In genomic region chr6:116512155-116512559, GRCh38 we compare ENCODE assay signal across 10 cellular contexts. TPM values are rescaled to one million over a fixed set of nuclear protein-coding genes. Genes with fewer than 3 reads are reported as not detected.
A peak's percentile ranks its signal among the peaks of the same experiment; 100 is the strongest.
DNase-seq lines count a peak whose midpoint lies in the region; ATAC-seq, FAIRE-seq and TF ChIP-seq lines count a peak whose summit lies in the region.
"Had no signal": no experiment of that assay in that cellular context is flagged by ENCODE, and none has a peak within 500 bp of the region (broad histone marks: within the 10 kb centered on the region; RNA-seq: fewer than 3 reads in every experiment).

No MANE protein-coding gene starts in this region.

- H3K27ac ChIP-seq in A549 (0 out of 6 replicates have a peak overlapping the region, but pooled peaks of 1 of the 2 experiments have one; percentile 51), liver (ENCODE audit: low read depth in 1 of 2, low read length in 2 of 2) (peak overlapping the region; percentile 51 to 59), OCI-LY7 (ENCODE audit: low read depth, low read length, poor library complexity, severe bottlenecking) (no peak overlapping the region)
- no peak overlapping the region for H3K27ac ChIP-seq in CD4-positive, alpha-beta memory T cell (ENCODE audit: low read depth, low read length)
- H3K27ac ChIP-seq: BLaER1 had no signal

- H3K4me1 Mint-ChIP-seq in CD4-positive, alpha-beta memory T cell: no peaks in the 10 kb centered on the region

- DNase-seq in A549 (ENCODE audit: low read depth in 1 of 2, low spot score in 1 of 2) (no peak), RPMI7951 (ENCODE audit: low read depth) (peak; percentile 37), NCI-H1436 treated with DMSO at 0.1 percent for 48 hours (lab: John Stamatoyannopoulos, UW) (no peak), OCI-LY7 (ENCODE audit: low spot score) (no peak)
- no peak for DNase-seq in stimulated activated CD4-positive, alpha-beta T cell treated with anti-CD3 and anti-CD28 coated beads, Interleukin-12 subunit alpha, Interleukin-12 subunit beta, amount 100 ng/mL, for 4 hours
- DNase-seq in CD4-positive, alpha-beta memory T cell: no peak

- no peak overlapping the region for H3K4me3 Mint-ChIP-seq in CD4-positive, alpha-beta memory T cell

- H3K9me3 ChIP-seq in A549 (peaks cover 4% of the 10 kb centered on the region; the same call in 1 of the 3 replicates), liver (ENCODE audit: control insufficient read depth in 4 of 4, low read length in 3 of 4) (peaks cover 0 to 4% (median under 1%) of the 10 kb centered on the region in 4 donors), OCI-LY7 (ENCODE audit: low read length) (no peaks in the 10 kb centered on the region)
- no peaks in the 10 kb centered on the region for H3K9me3 ChIP-seq in CD4-positive, alpha-beta memory T cell (ENCODE audit: control insufficient read depth in 1 of 2, low read length in 2 of 2)

- H3K36me3 ChIP-seq in liver (ENCODE audit: control insufficient read depth in 4 of 4, insufficient read depth in 3 of 4, low read depth in 1 of 4, low read length in 3 of 4) (no peaks in the 10 kb centered on the region), OCI-LY7 (ENCODE audit: insufficient read depth, low read length) (no peaks in the 10 kb centered on the region)
- H3K36me3 ChIP-seq in CD4-positive, alpha-beta memory T cell (ENCODE audit: insufficient read depth, low read length): no peaks in the 10 kb centered on the region
- H3K36me3 ChIP-seq: BLaER1 had no signal

- TF ChIP-seq CTCF in A549 (IDR thresholded peaks at IDR 0.05) (no peak), liver (IDR thresholded peaks at IDR 0.05; ENCODE audit: low read depth, low read length, missing input control) (no peak), OCI-LY7 (conservative IDR thresholded peaks at IDR 0.05; ENCODE audit: low read length) (no peak)

- peaks cover 2 to 6% of the 10 kb centered on the region in 2 donors for H3K27me3 Mint-ChIP-seq in CD4-positive, alpha-beta memory T cell

- no peak overlapping the region for H3K9ac ChIP-seq in liver (ENCODE audit: low read depth in 1 of 2, low read length in 2 of 2)
- H3K9ac ChIP-seq: BLaER1 had no signal

- H3K4me1 ChIP-seq in A549 (no peaks in the 10 kb centered on the region), liver (ENCODE audit: control insufficient read depth in 4 of 4, insufficient read depth in 4 of 4, low read length in 3 of 4) (no peaks in the 10 kb centered on the region), OCI-LY7 (ENCODE audit: insufficient read depth, low read length, poor library complexity, severe bottlenecking) (no peaks in the 10 kb centered on the region)
- no peaks in the 10 kb centered on the region for H3K4me1 ChIP-seq in CD4-positive, alpha-beta memory T cell (ENCODE audit: insufficient read depth, low read length)
- H3K4me1 ChIP-seq: BLaER1 had no signal

- TF ChIP-seq EP300 in A549 (IDR thresholded peaks at IDR 0.05): no peak

- H3K27me3 ChIP-seq in liver (ENCODE audit: control insufficient read depth in 4 of 4, insufficient read depth in 4 of 4, low read length in 3 of 4): no peaks in the 10 kb centered on the region
- H3K27me3 ChIP-seq in CD4-positive, alpha-beta memory T cell (ENCODE audit: insufficient read depth, low read length): no peaks in the 10 kb centered on the region
- H3K27me3 ChIP-seq: BLaER1 had no signal

- peak overlapping the region in 1 of 7 donors; percentile 18 for H3K27ac Mint-ChIP-seq in CD4-positive, alpha-beta memory T cell

- H3K4me2 ChIP-seq in A549 (0 out of 3 replicates have a peak overlapping the region, but pooled peaks have one; percentile 26), OCI-LY7 (ENCODE audit: low read length) (no peak overlapping the region)
- H3K4me2 ChIP-seq: BLaER1 had no signal

- H3K79me2 ChIP-seq in OCI-LY7 (ENCODE audit: insufficient read depth, low read depth, low read length): no peaks in the 10 kb centered on the region

- no peaks in the 10 kb centered on the region for H4K20me1 ChIP-seq in OCI-LY7 (ENCODE audit: insufficient read depth, low read length)
- H4K20me1 ChIP-seq: BLaER1 had no signal

- ATAC-seq in A549 (0 out of 6 replicates have a peak, but pooled peaks of 1 of the 2 experiments have one; percentile 16), GM21723 (IDR thresholded peaks at IDR 0.05; ENCODE audit: unreplicated experiment) (peak; percentile 81)

- H3K4me3 ChIP-seq in A549 (no peak overlapping the region), liver (ENCODE audit: low read depth in 1 of 3, low read length in 3 of 3) (peak overlapping the region in 2 of 3 donors; percentile 20 to 21), OCI-LY7 (ENCODE audit: low read depth, low read length, poor library complexity, severe bottlenecking) (no peak overlapping the region)
- H3K4me3 ChIP-seq in CD4-positive, alpha-beta memory T cell (ENCODE audit: low read length in 2 of 2): no peak overlapping the region
- H3K4me3 ChIP-seq: BLaER1 had no signal

- 69% methylated on average over 4 of the region's 4 CpGs for WGBS in A549 (ENCODE audit: missing lambda C conversion rate)
- 66% methylated on average over 4 of the region's 4 CpGs for WGBS in liver

- no peak overlapping the region for H2AFZ ChIP-seq in OCI-LY7 (ENCODE audit: low read length)

- H3K9me2 ChIP-seq in OCI-LY7 (ENCODE audit: insufficient read depth, low read length): no peaks in the 10 kb centered on the region

- FAIRE-seq in A549 (lab: Jason Lieb, UNC): no peak
- FAIRE-seq: islet of Langerhans had no signal

- POLR2A ChIA-PET in A549 (lab: Yijun Ruan, JAX): interaction anchor here (1.1 to 1.4 kb wide), 2 partner anchors 46 to 233 kb away, joined by 3 to 5 read pairs; partner anchors contain the start of gene TSPYL1
- POLR2A ChIA-PET in CD4-positive, alpha-beta memory T cell (lab: Charles Lee; ENCODE audit: partially characterized antibody): no interaction called here
- POLR2A ChIA-PET in OCI-LY7 (lab: Charles Lee): interaction anchor here (0.6 to 2.1 kb wide), 3 partner anchors 10 to 323 kb away, joined by 3 to 8 read pairs (median 6); no protein-coding TSS in a partner anchor

- BruUV-seq in OCI-LY7 (replicated peaks; lab: Mats Ljungman, UMichigan): no TSS peak

- intact Hi-C loops in CD4-positive, alpha-beta memory T cell (cut with micrococcal nuclease): no loop called here
- intact Hi-C loops in OCI-LY7 (cut with micrococcal nuclease; ENCODE audit: unreplicated experiment): no loop called here

- H3K9me3 Mint-ChIP-seq in CD4-positive, alpha-beta memory T cell: peaks cover 0 to 10% (median 6%) of the 10 kb centered on the region in 8 donors

- no peaks in the 10 kb centered on the region for H3K36me3 Mint-ChIP-seq in CD4-positive, alpha-beta memory T cell

- TF ChIP-seq POLR2A in A549 (IDR thresholded peaks at IDR 0.05; ENCODE audit: low read length): no peak

- CTCF ChIA-PET in A549 (lab: Yijun Ruan, JAX): interaction anchor here (1.2 to 3.1 kb wide), 8 partner anchors 8 to 244 kb away, joined by 3 to 12 read pairs (median 6); partner anchors contain the start of gene CALHM6
- CTCF ChIA-PET in CD4-positive, alpha-beta memory T cell (lab: Charles Lee; ENCODE audit: partially characterized antibody): interaction anchor here (0.7 to 6.4 kb wide), 4 partner anchors 18 to 224 kb away, joined by 3 to 34 read pairs (median 4); no protein-coding TSS in a partner anchor
- CTCF ChIA-PET in OCI-LY7 (lab: Charles Lee; ENCODE audit: unreplicated experiment): no interaction called here

- TF ChIP-seq RAD21 in A549 (conservative IDR thresholded peaks at IDR 0.05 in 1 of 2, IDR thresholded peaks at IDR 0.05 in 1 of 2) (no peak), liver (IDR thresholded peaks at IDR 0.05) (no peak)

RNA-seq across cellular contexts. Expression of gene CALHM5, which starts 0.7 kb away (rescaled TPM):
- 0.09 and 0.11 TPM in 2 replicates for polyA plus RNA-seq in A549 (2011; rRNA removed)
- 0.03 and 0.04 TPM in 2 replicates for polyA plus RNA-seq in A549 (2012; cell fraction: cytosol; rRNA removed)
- 0.01 and 0.04 TPM in 2 replicates for polyA plus RNA-seq in A549 (2012; cell fraction: nucleus; rRNA removed)
- 0.08 to 0.12 TPM (median 0.09 TPM) in 3 replicates for polyA plus RNA-seq in A549 (2017; fragmentation: RNase III; extraction: RNeasy Plus Mini Kit Qiagen cat#74134 plus additional on column Dnase treatment)
- polyA minus RNA-seq in A549 (2011; rRNA and poly(A)+ RNA removed): 0.04 and 0.19 TPM in 2 replicates
- 4.1 and 4.7 TPM in 2 replicates for total RNA-seq in RPMI7951 (2014; rRNA removed; shearing (Covaris generic))
- total RNA-seq in liver: under 1 TPM; 0.47 to 0.59 TPM
- under 1 TPM; 0.07 to 0.44 TPM for polyA plus RNA-seq in liver
- not detected for total RNA-seq in CD4-positive, alpha-beta memory T cell
- not detected for polyA plus RNA-seq in CD4-positive, alpha-beta memory T cell
- total RNA-seq in OCI-LY7 (2014; rRNA removed; shearing (Covaris generic)): not detected in 2 replicates
- total RNA-seq in OCI-LY7 (2022): not detected in 2 replicates

RNA-seq across cellular contexts. Expression of gene TRAPPC3L, which starts 33.3 kb away (rescaled TPM):
- polyA plus RNA-seq in A549 (2011; rRNA removed): not detected in 2 replicates
- not detected in 2 replicates for polyA plus RNA-seq in A549 (2012; cell fraction: cytosol; rRNA removed)
- not detected in 2 replicates for polyA plus RNA-seq in A549 (2012; cell fraction: nucleus; rRNA removed)
- not detected in 3 replicates for polyA plus RNA-seq in A549 (2017; fragmentation: RNase III; extraction: RNeasy Plus Mini Kit Qiagen cat#74134 plus additional on column Dnase treatment)
- not detected in 2 replicates for polyA minus RNA-seq in A549 (2011; rRNA and poly(A)+ RNA removed)
- total RNA-seq in RPMI7951 (2014; rRNA removed; shearing (Covaris generic)): not detected in 2 replicates
- under 1 TPM; 0.08 to 0.19 TPM for total RNA-seq in liver
- under 1 TPM; 0.14 to 0.21 TPM for polyA plus RNA-seq in liver
- not detected for total RNA-seq in CD4-positive, alpha-beta memory T cell
- polyA plus RNA-seq in CD4-positive, alpha-beta memory T cell: not detected
- not detected in 2 replicates for total RNA-seq in OCI-LY7 (2014; rRNA removed; shearing (Covaris generic))
- total RNA-seq in OCI-LY7 (2022): not detected in 2 replicates

RNA-seq across cellular contexts. Expression of gene CALHM4, which starts 41.4 kb away (rescaled TPM):
- polyA plus RNA-seq in A549 (2011; rRNA removed) (not detected in 2 replicates), A549 (2017; fragmentation: RNase III; extraction: RNeasy Plus Mini Kit Qiagen cat#74134 plus additional on column Dnase treatment) (not detected in 3 replicates), liver (not detected)
- polyA plus RNA-seq in A549 (2012; cell fraction: cytosol; rRNA removed): not detected in 2 replicates
- polyA plus RNA-seq in A549 (2012; cell fraction: nucleus; rRNA removed): not detected in 2 replicates
- polyA minus RNA-seq in A549 (2011; rRNA and poly(A)+ RNA removed): not detected in 2 replicates
- not detected in 2 replicates for total RNA-seq in RPMI7951 (2014; rRNA removed; shearing (Covaris generic))
- total RNA-seq in liver (not detected), OCI-LY7 (2022) (not detected in 2 replicates)
- total RNA-seq in CD4-positive, alpha-beta memory T cell: not detected
- not detected for polyA plus RNA-seq in CD4-positive, alpha-beta memory T cell
- total RNA-seq in OCI-LY7 (2014; rRNA removed; shearing (Covaris generic)): not detected in 2 replicates

RNA-seq across cellular contexts. Expression of gene CALHM6, which starts 51.0 kb away (rescaled TPM):
- polyA plus RNA-seq in A549 (2011; rRNA removed) (not detected in 2 replicates), A549 (2017; fragmentation: RNase III; extraction: RNeasy Plus Mini Kit Qiagen cat#74134 plus additional on column Dnase treatment) (0.31 TPM in 1 of 3 replicates, not detected in the others), liver (1 to 10 TPM; 5.2 to 7.3 TPM)
- polyA plus RNA-seq in A549 (2012; cell fraction: cytosol; rRNA removed): not detected in 2 replicates
- not detected in 2 replicates for polyA plus RNA-seq in A549 (2012; cell fraction: nucleus; rRNA removed)
- polyA minus RNA-seq in A549 (2011; rRNA and poly(A)+ RNA removed): not detected in 2 replicates
- total RNA-seq in RPMI7951 (2014; rRNA removed; shearing (Covaris generic)): 9.6 and 19.8 TPM in 2 replicates
- total RNA-seq in liver (10 to 100 TPM in 1 of 2 donors, 1 to 10 TPM in 1; 2.0 to 22.4 TPM), OCI-LY7 (2022) (0.79 and 1.8 TPM in 2 replicates)
- total RNA-seq in CD4-positive, alpha-beta memory T cell: 1 to 10 TPM; 2.4 to 3.0 TPM
- polyA plus RNA-seq in CD4-positive, alpha-beta memory T cell: 100 to 1,000 TPM in 1 of 2 donors, 10 to 100 TPM in 1; 24.4 to 116 TPM
- not detected in 2 replicates for total RNA-seq in OCI-LY7 (2014; rRNA removed; shearing (Covaris generic))

RNA-seq across cellular contexts. Expression of gene RWDD1, which starts 59.1 kb away (rescaled TPM):
- polyA plus RNA-seq in A549 (2011; rRNA removed) (33.2 and 47.7 TPM in 2 replicates), A549 (2017; fragmentation: RNase III; extraction: RNeasy Plus Mini Kit Qiagen cat#74134 plus additional on column Dnase treatment) (31.7 to 35.6 TPM (median 32.5 TPM) in 3 replicates), liver (10 to 100 TPM; 14.4 to 52.7 TPM)
- polyA plus RNA-seq in A549 (2012; cell fraction: cytosol; rRNA removed): 11.0 and 12.7 TPM in 2 replicates
- 3.0 and 5.2 TPM in 2 replicates for polyA plus RNA-seq in A549 (2012; cell fraction: nucleus; rRNA removed)
- 5.8 and 9.6 TPM in 2 replicates for polyA minus RNA-seq in A549 (2011; rRNA and poly(A)+ RNA removed)
- total RNA-seq in RPMI7951 (2014; rRNA removed; shearing (Covaris generic)): 41.9 and 54.5 TPM in 2 replicates
- total RNA-seq in liver (1 to 10 TPM; 7.0 to 7.3 TPM), OCI-LY7 (2022) (36.5 and 38.2 TPM in 2 replicates)
- total RNA-seq in CD4-positive, alpha-beta memory T cell: 10 to 100 TPM; 32.6 to 34.4 TPM
- polyA plus RNA-seq in CD4-positive, alpha-beta memory T cell: 10 to 100 TPM; 72.1 to 79.0 TPM
- 23.0 and 33.4 TPM in 2 replicates for total RNA-seq in OCI-LY7 (2014; rRNA removed; shearing (Covaris generic))

Comparison
In these comparisons a context has a peak if more than half of its experiments do, and no peak if none do; other contexts are left out.
1. H3K27ac ChIP-seq: peak in liver (2 of 2); none in CD4-positive, alpha-beta memory T cell (single experiment) and OCI-LY7 (single experiment).
2. H3K4me3 ChIP-seq: peak in liver (2 of 3); none in A549 (single experiment), CD4-positive, alpha-beta memory T cell (0 of 2) and OCI-LY7 (single experiment).